Comparison of ENCODE assay signal across 23 cellular contexts in genomic region chr9:120099064-120099463, GRCh38.
"Had no signal": no experiment of that assay in that cellular context is flagged by ENCODE, and none has a peak within 500 bp of the region (broad histone marks: within the 10 kb centered on the region; RNA-seq: fewer than 3 reads in every experiment).

No MANE protein-coding gene starts in this region.

- H3K36me3 ChIP-seq: esophagus squamous epithelium had no signal

- H3K4me3 ChIP-seq: esophagus squamous epithelium had no signal

- H3K4me1 ChIP-seq: esophagus squamous epithelium had no signal

- DNase-seq: activated naive CD4-positive, alpha-beta T cell treated with anti-CD3 and anti-CD28 coated beads for 36 hours; activated naive CD8-positive, alpha-beta T cell treated with anti-CD3 and anti-CD28 coated beads, Interleukin-2, amount 50 U/mL, for 24 hours; activated T-cell treated with anti-CD3 and anti-CD28 coated beads for 4 hours; aorta; cortex of kidney; effector CD4-positive, alpha-beta T cell; esophagus squamous epithelium; glutamatergic neuron; hypothalamus; kidney glomerular epithelial cell; left ventricle myocardium superior; mesenchymal stem cell; occipital lobe; right cardiac atrium; small intestine; stimulated activated CD4-positive, alpha-beta T cell treated with anti-CD3 and anti-CD28 coated beads, Interleukin-4, amount 100 ng/mL, for 24 hours; stimulated activated naive CD4-positive, alpha-beta T cell treated with Interleukin-2 at 50 U/mL for 16 hours; trophoblast cell had no signal

- FAIRE-seq: endothelial cell of umbilical vein, small intestine had no signal

- H3K36me3 Mint-ChIP-seq: natural killer cell treated with Interleukin-12 subunit alpha and Interleukin-12 subunit beta and Interleukin-15 and Interleukin-18, amount 100 ng/mL, for 72 hours had no signal

- ATAC-seq: activated CD4-positive, CD25-positive, alpha-beta regulatory T cell treated with anti-CD3 and anti-CD28 coated beads, Interleukin-2, amount 50 U/mL, for 24 hours; activated naive CD8-positive, alpha-beta T cell treated with anti-CD3 and anti-CD28 coated beads, Interleukin-2, amount 50 U/mL, for 24 hours; activated T-helper 17 cell treated with anti-CD3 and anti-CD28 coated beads, Interleukin-2, amount 50 U/mL, for 72 hours; left ventricle myocardium superior; right cardiac atrium had no signal

- H3K9me3 ChIP-seq: esophagus squamous epithelium had no signal

- H3K4me3 Mint-ChIP-seq: activated naive CD4-positive, alpha-beta T cell treated with anti-CD3 and anti-CD28 coated beads for 36 hours; activated naive CD8-positive, alpha-beta T cell treated with anti-CD3 and anti-CD28 coated beads, Interleukin-2, amount 50 U/mL, for 24 hours; activated T-helper 17 cell treated with anti-CD3 and anti-CD28 coated beads, Interleukin-2, amount 50 U/mL, for 72 hours; natural killer cell treated with Interleukin-12 subunit alpha and Interleukin-12 subunit beta and Interleukin-15 and Interleukin-18, amount 100 ng/mL, for 72 hours had no signal

- H3K27me3 ChIP-seq: esophagus squamous epithelium had no signal

- H3K27ac ChIP-seq: esophagus squamous epithelium had no signal

- H3K27ac Mint-ChIP-seq: activated naive CD4-positive, alpha-beta T cell treated with anti-CD3 and anti-CD28 coated beads for 36 hours; activated naive CD8-positive, alpha-beta T cell treated with anti-CD3 and anti-CD28 coated beads, Interleukin-2, amount 50 U/mL, for 24 hours; activated T-helper 17 cell treated with anti-CD3 and anti-CD28 coated beads, Interleukin-2, amount 50 U/mL, for 72 hours; natural killer cell treated with Interleukin-12 subunit alpha and Interleukin-12 subunit beta and Interleukin-15 and Interleukin-18, amount 100 ng/mL, for 72 hours; progenitor cell of endocrine pancreas had no signal

- H3K9me3 Mint-ChIP-seq: activated naive CD4-positive, alpha-beta T cell treated with anti-CD3 and anti-CD28 coated beads for 36 hours; activated naive CD8-positive, alpha-beta T cell treated with anti-CD3 and anti-CD28 coated beads, Interleukin-2, amount 50 U/mL, for 24 hours; natural killer cell treated with Interleukin-12 subunit alpha and Interleukin-12 subunit beta and Interleukin-15 and Interleukin-18, amount 100 ng/mL, for 72 hours had no signal

- H3K4me1 Mint-ChIP-seq: activated naive CD8-positive, alpha-beta T cell treated with anti-CD3 and anti-CD28 coated beads, Interleukin-2, amount 50 U/mL, for 24 hours; activated T-helper 17 cell treated with anti-CD3 and anti-CD28 coated beads, Interleukin-2, amount 50 U/mL, for 72 hours had no signal
